In the genomic region with DNA sequence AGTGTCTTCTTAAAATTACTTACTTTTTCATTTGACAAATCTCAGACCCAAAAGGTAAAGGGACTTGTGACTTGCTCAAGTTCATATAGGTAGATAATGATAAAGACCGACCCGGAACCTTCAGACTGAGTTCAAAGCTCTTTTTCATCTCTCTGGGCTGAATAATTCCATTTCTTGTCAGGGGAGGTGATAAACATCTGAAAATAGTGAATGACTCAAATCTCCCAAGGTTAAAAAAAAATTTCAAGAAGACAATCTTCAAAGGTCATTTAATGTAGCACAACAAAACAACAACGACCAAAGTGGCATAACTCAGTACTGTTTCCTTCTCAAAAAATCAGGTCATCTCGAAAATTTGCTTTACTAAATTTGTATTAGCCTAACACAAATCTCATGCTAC, we compare ENCODE assay signal across 17 cellular contexts. TPM values are rescaled to one million over a fixed set of nuclear protein-coding genes. Genes with fewer than 3 reads are reported as not detected.
DNase-seq lines count a peak whose midpoint lies in the region; ATAC-seq, FAIRE-seq and TF ChIP-seq lines count a peak whose summit lies in the region.
"Had no signal": no experiment of that assay in that cellular context is flagged by ENCODE, and none has a peak within 500 bp of the region (broad histone marks: within the 10 kb centered on the region; RNA-seq: fewer than 3 reads in every experiment).

No MANE protein-coding gene starts in this region.

- DNase-seq in MCF 10A (ENCODE audit: unreplicated experiment) (no peak), breast epithelium (ENCODE audit: low spot score in 2 of 2) (no peak), K562 (ENCODE audit: extremely low read depth in 1 of 4, low spot score in 3 of 4) (no peak), brain microvascular endothelial cell (no peak), glomerular visceral epithelial cell (ENCODE audit: extremely low spot score) (no peak), HAP-1 (ENCODE audit: low spot score in 2 of 2) (no peak)
- DNase-seq: activated B cell treated with CpG ODN at 0.5 μM for 24 hours; left ventricle myocardium superior; NCI-H1694; NCI-H226; pancreas; stimulated activated CD4-positive, alpha-beta T cell treated with anti-CD3 and anti-CD28 coated beads, Interleukin-4, amount 100 ng/mL, for 1 hour; transverse colon had no signal

- BruUV-seq in MCF 10A (replicated peaks; lab: Mats Ljungman, UMichigan): no TSS peak
- BruUV-seq in K562 (replicated peaks; lab: Mats Ljungman, UMichigan): no TSS peak

- H3K9me3 Mint-ChIP-seq in MCF 10A (ENCODE audit: unreplicated experiment): peaks cover 6% of the 10 kb centered on the region
- H3K9me3 Mint-ChIP-seq in stimulated activated naive CD8-positive, alpha-beta T cell treated with anti-CD3 and anti-CD28 coated beads, Interleukin-15, Interleukin-2, amounts not matched to agents 100 ng/mL and 50 ng/mL, for 24 hours: no peaks in the 10 kb centered on the region
- H3K9me3 Mint-ChIP-seq: activated B cell treated with CpG ODN at 0.5 μM for 24 hours had no signal

- in situ Hi-C loops in K562 (cut with MboI) (no loop called here), brain microvascular endothelial cell (cut with HindIII; ENCODE audit: low pct_ligation_motif_present, low sequenced_read_pairs) (no loop called here), HAP-1 (cut with MboI; ENCODE audit: low sequenced_read_pairs) (no loop called here)

- H3K36me3 ChIP-seq in breast epithelium: no peaks in the 10 kb centered on the region
- no peaks in the 10 kb centered on the region; the same call in 2 of the 3 replicates for H3K36me3 ChIP-seq in K562 (ENCODE audit: control insufficient read depth, insufficient read depth, low read length)
- peaks cover 4% of the 10 kb centered on the region for H3K36me3 ChIP-seq in brain microvascular endothelial cell (replicated peaks)
- H3K36me3 ChIP-seq in HAP-1 (replicated peaks): no peaks in the 10 kb centered on the region; the same call in 1 of the 2 replicates
- H3K36me3 ChIP-seq: pancreas had no signal

- TF ChIP-seq POLR2A in breast epithelium (IDR thresholded peaks at IDR 0.05) (no peak), K562 (conservative IDR thresholded peaks at IDR 0.05) (no peak)

- H3K27ac ChIP-seq in breast epithelium (no peak overlapping the region), VCaP (peak overlapping the region; percentile 69), K562 (ENCODE audit: extremely low read depth, low read depth, low read length) (no peak overlapping the region), brain microvascular endothelial cell (no peak overlapping the region)
- H3K27ac ChIP-seq: coronary artery, pancreas had no signal

- H3K4me3 ChIP-seq in breast epithelium (no peak overlapping the region), K562 (no peak overlapping the region), brain microvascular endothelial cell (ENCODE audit: low read depth, low read length) (no peak overlapping the region), HAP-1 (no peak overlapping the region)
- H3K4me3 ChIP-seq: coronary artery, pancreas, transverse colon had no signal

- no peaks in the 10 kb centered on the region for H3K9me3 ChIP-seq in breast epithelium
- no peaks in the 10 kb centered on the region for H3K9me3 ChIP-seq in K562 (replicated peaks; ENCODE audit: control insufficient read depth, insufficient read depth, low read depth, low read length)
- no peaks in the 10 kb centered on the region for H3K9me3 ChIP-seq in HAP-1
- H3K9me3 ChIP-seq: pancreas, transverse colon had no signal

- no peak for FAIRE-seq in K562 (lab: Jason Lieb, UNC)
- FAIRE-seq: frontal cortex, pancreas had no signal

- intact Hi-C loops in MCF 10A (cut with micrococcal nuclease) (no loop called here), breast epithelium (cut with DNase I; ENCODE audit: low total_unique reads) (no loop called here), K562 (cut with micrococcal nuclease) (no loop called here)

- CTCF ChIA-PET in MCF 10A (lab: Yijun Ruan, JAX) (interaction anchor here (0.6 to 0.7 kb wide), 3 partner anchors 131 to 1266 kb away, joined by 3 to 6 read pairs (median 3); no protein-coding TSS in a partner anchor), K562 (lab: Yijun Ruan, JAX; ENCODE audit: low intra/inter-chr PET ratio) (no interaction called here)

- no peaks in the 10 kb centered on the region for H3K36me3 Mint-ChIP-seq in MCF 10A (ENCODE audit: insufficient read depth, unreplicated experiment)
- H3K36me3 Mint-ChIP-seq in stimulated activated naive CD8-positive, alpha-beta T cell treated with anti-CD3 and anti-CD28 coated beads, Interleukin-15, Interleukin-2, amounts not matched to agents 100 ng/mL and 50 ng/mL, for 24 hours (ENCODE audit: low read depth): no peaks in the 10 kb centered on the region

- H3K4me2 ChIP-seq in K562 (ENCODE audit: insufficient read depth, low read length): no peak overlapping the region

- peaks cover 35% of the 10 kb centered on the region for H3K4me1 Mint-ChIP-seq in MCF 10A (ENCODE audit: insufficient read depth, unreplicated experiment)
- peaks cover 20% of the 10 kb centered on the region for H3K4me1 Mint-ChIP-seq in stimulated activated naive CD8-positive, alpha-beta T cell treated with anti-CD3 and anti-CD28 coated beads, Interleukin-15, Interleukin-2, amounts not matched to agents 100 ng/mL and 50 ng/mL, for 24 hours (ENCODE audit: low read depth)

- H3K4me3 Mint-ChIP-seq in MCF 10A (ENCODE audit: unreplicated experiment): no peak overlapping the region
- H3K4me3 Mint-ChIP-seq in stimulated activated naive CD8-positive, alpha-beta T cell treated with anti-CD3 and anti-CD28 coated beads, Interleukin-15, Interleukin-2, amounts not matched to agents 100 ng/mL and 50 ng/mL, for 24 hours: peak overlapping the region; percentile 40
- H3K4me3 Mint-ChIP-seq: activated B cell treated with CpG ODN at 0.5 μM for 24 hours had no signal

- H3K9me1 ChIP-seq in K562 (ENCODE audit: control insufficient read depth, insufficient read depth, low read length): no peaks in the 10 kb centered on the region

- no peaks in the 10 kb centered on the region for H3K27me3 ChIP-seq in breast epithelium
- H3K27me3 ChIP-seq in K562 (ENCODE audit: control insufficient read depth in 2 of 2, insufficient read depth in 2 of 2, low read length in 2 of 2): no peaks in the 10 kb centered on the region
- no peaks in the 10 kb centered on the region for H3K27me3 ChIP-seq in brain microvascular endothelial cell (replicated peaks)
- no peaks in the 10 kb centered on the region for H3K27me3 ChIP-seq in HAP-1 (ENCODE audit: low read depth)
- H3K27me3 ChIP-seq: pancreas, transverse colon had no signal

- WGBS in K562 (ENCODE audit: insufficient coverage, low coverage, missing lambda C conversion rate): 35% methylated on average over 4 of the region's 4 CpGs

- no peak overlapping the region for H2AFZ ChIP-seq in K562 (ENCODE audit: low read depth, low read length)

- no peak for TF ChIP-seq RAD21 in K562 (CRISPR knock-in tag; conservative IDR thresholded peaks at IDR 0.05 in 1 of 2, IDR thresholded peaks at IDR 0.05 in 1 of 2)

- no peak for ATAC-seq in K562

- H4K20me1 ChIP-seq in K562 (replicated peaks; ENCODE audit: control insufficient read depth, insufficient read depth, low read length): no peaks in the 10 kb centered on the region; the same call in 1 of the 2 replicates

- POLR2A ChIA-PET in MCF 10A (lab: Yijun Ruan, JAX) (interaction anchor here (0.6 to 2.0 kb wide), 6 partner anchors 20 to 1336 kb away, joined by 3 to 7 read pairs (median 3); no protein-coding TSS in a partner anchor), K562 (lab: Yijun Ruan, JAX) (interaction anchor here (0.6 to 1.7 kb wide), 6 partner anchors 13 to 1354 kb away, joined by 3 to 8 read pairs (median 3); partner anchors contain the start of gene LUZP1)

- no peak overlapping the region for H3K9ac ChIP-seq in K562 (ENCODE audit: insufficient read depth in 1 of 2, low read depth in 2 of 2, low read length in 2 of 2)

- H3K27me3 Mint-ChIP-seq in MCF 10A (ENCODE audit: insufficient read depth, unreplicated experiment): no peaks in the 10 kb centered on the region
- no peaks in the 10 kb centered on the region for H3K27me3 Mint-ChIP-seq in stimulated activated naive CD8-positive, alpha-beta T cell treated with anti-CD3 and anti-CD28 coated beads, Interleukin-15, Interleukin-2, amounts not matched to agents 100 ng/mL and 50 ng/mL, for 24 hours
- H3K27me3 Mint-ChIP-seq: activated B cell treated with CpG ODN at 0.5 μM for 24 hours had no signal

- peaks cover 27% of the 10 kb centered on the region for H3K79me2 ChIP-seq in K562 (ENCODE audit: control insufficient read depth, insufficient read depth, low read length)

- H3K4me1 ChIP-seq in breast epithelium: no peaks in the 10 kb centered on the region
- peaks cover 4 to 8% of the 10 kb centered on the region in 2 experiments; a peak in 2 of 5 replicates for H3K4me1 ChIP-seq in K562 (replicated peaks in 1 of 2; ENCODE audit: control insufficient read depth in 2 of 2, insufficient read depth in 2 of 2, low read length in 2 of 2)
- H3K4me1 ChIP-seq in HAP-1: peaks cover 7% of the 10 kb centered on the region; the same call in 1 of the 2 replicates

- TF ChIP-seq EP300 in K562 (IDR thresholded peaks at IDR 0.05; ENCODE audit: low read length): no peak

- TF ChIP-seq CTCF in MCF 10A (IDR thresholded peaks at IDR 0.05; ENCODE audit: unreplicated experiment) (no peak), breast epithelium (IDR thresholded peaks at IDR 0.05) (no peak), VCaP (conservative IDR thresholded peaks at IDR 0.05) (no peak), K562 (IDR thresholded peaks at IDR 0.05 in 2 of 3, conservative IDR thresholded peaks at IDR 0.05 in 1 of 3; ENCODE audit: insufficient read depth in 2 of 3, low read depth in 1 of 3, low read length in 3 of 3) (no peak), brain microvascular endothelial cell (IDR thresholded peaks at IDR 0.05; ENCODE audit: low read depth, low read length, missing control alignments) (no peak)

- H3K27ac Mint-ChIP-seq in MCF 10A (ENCODE audit: low read depth, unreplicated experiment): peak overlapping the region; percentile 7
- H3K27ac Mint-ChIP-seq in stimulated activated naive CD8-positive, alpha-beta T cell treated with anti-CD3 and anti-CD28 coated beads, Interleukin-15, Interleukin-2, amounts not matched to agents 100 ng/mL and 50 ng/mL, for 24 hours: peak overlapping the region; percentile 56
- H3K27ac Mint-ChIP-seq: activated B cell treated with CpG ODN at 0.5 μM for 24 hours had no signal

RNA-seq across cellular contexts. Expression of gene LUZP1, which starts 20.6 kb away (rescaled TPM):
- total RNA-seq in MCF 10A (2022) (30.1 and 37.2 TPM in 2 replicates), breast epithelium (10 to 100 TPM; 21.0 to 26.6 (median 24.6) TPM), K562 (2014; rRNA removed) (10.2 and 12.4 TPM in 2 replicates), K562 (2014; rRNA removed; fragmentation: Illumina TruSeq; extraction: Trizol) (12.6 and 14.2 TPM in 2 replicates), K562 (2015; rRNA removed; fragmentation: Illumina TruSeq; extraction: Trizol) (13.8 and 15.3 TPM in 2 replicates), K562 (2021) (16.9 and 19.1 TPM in 2 replicates)
- total RNA-seq in K562 (2011; cell fraction: chromatin; rRNA removed; ENCODE audit: low replicate concordance): 14.5 and 31.1 TPM in 2 replicates
- 11.2 and 11.6 TPM in 2 replicates for total RNA-seq in K562 (2011; cell fraction: nucleolus; rRNA removed)
- 13.5 and 13.8 TPM in 2 replicates for total RNA-seq in K562 (2011; cell fraction: nucleoplasm; rRNA removed)
- polyA plus RNA-seq in K562 (2011; rRNA removed) (10.0 and 11.2 TPM in 2 replicates), K562 (2014; fragmentation: Illumina TruSeq; extraction: Trizol) (14.2 and 14.7 TPM in 2 replicates), K562 (2014; fragmentation: Nextera tagmentation; extraction: Ambion mirVana) (10 to 100 TPM in 1 of 2 experiments, 1 to 10 TPM in 1; 6.5 to 11.8 TPM), K562 (2014; rRNA removed) (6.8 and 7.7 TPM in 2 replicates)
- polyA plus RNA-seq in K562 (2011; cell fraction: cytosol; rRNA removed): 6.0 and 7.6 TPM in 2 replicates
- polyA plus RNA-seq in K562 (2011; cell fraction: nucleus; rRNA removed): 14.3 and 16.7 TPM in 2 replicates
- polyA plus RNA-seq in K562 (2012): 8.4 and 9.6 TPM in 2 replicates
- 20.6 and 21.8 TPM in 2 replicates for polyA minus RNA-seq in K562 (2011; rRNA and poly(A)+ RNA removed)
- 11.2 and 12.9 TPM in 2 replicates for polyA minus RNA-seq in K562 (2011; cell fraction: cytosol; rRNA and poly(A)+ RNA removed)
- 9.4 and 17.5 TPM in 2 replicates for polyA minus RNA-seq in K562 (2011; cell fraction: nucleus; rRNA and poly(A)+ RNA removed)
